Comparison of ENCODE assay signal across 10 cellular contexts in genomic region chrX:130083656-130084382, GRCh38. TPM values are rescaled to one million over a fixed set of nuclear protein-coding genes. Genes with fewer than 3 reads are reported as not detected.
DNase-seq lines count a peak whose midpoint lies in the region; ATAC-seq, FAIRE-seq and TF ChIP-seq lines count a peak whose summit lies in the region.
"Had no signal": no experiment of that assay in that cellular context is flagged by ENCODE, and none has a peak within 500 bp of the region (broad histone marks: within the 10 kb centered on the region; RNA-seq: fewer than 3 reads in every experiment).

No MANE protein-coding gene starts in this region.

- peak overlapping the region; percentile 93 for H3K27ac Mint-ChIP-seq in CD4-positive, alpha-beta T cell
- peak overlapping the region; percentile 24 for H3K27ac Mint-ChIP-seq in central memory CD8-positive, alpha-beta T cell (ENCODE audit: low read depth)
- H3K27ac Mint-ChIP-seq: progenitor cell of endocrine pancreas had no signal

- WGBS in smooth muscle cell (ENCODE audit: low lambda C conversion rate), result 83% methylated on average over 15 of the region's 15 CpGs
- 61 to 80% (median 70%) methylated on average over 12 to 15 of the region's 15 CpGs for WGBS in small intestine, 3 donors

- H4K20me1 ChIP-seq in Karpas-422 (ENCODE audit: insufficient read depth, low read depth, low read length), result no peaks in the 10 kb centered on the region
- H4K20me1 ChIP-seq in smooth muscle cell (ENCODE audit: low read depth), result peaks cover 42% of the 10 kb centered on the region

- TF ChIP-seq CTCF in CD4-positive, alpha-beta T cell (IDR thresholded peaks at IDR 0.05), result no peak
- no peak for TF ChIP-seq CTCF in smooth muscle cell (IDR thresholded peaks at IDR 0.05; ENCODE audit: borderline replicate concordance, insufficient read depth, poor library complexity, severe bottlenecking)

- H3K4me2 ChIP-seq in Karpas-422 (ENCODE audit: low read depth, low read length, poor library complexity, severe bottlenecking) (peak overlapping the region; percentile 44), smooth muscle cell (no peak overlapping the region)

- FAIRE-seq in small intestine (lab: Jason Lieb, UNC), result no peak

- ATAC-seq in CD4-positive, alpha-beta T cell (ENCODE audit: poor library complexity), result no peak
- ATAC-seq in GM19455 (IDR thresholded peaks at IDR 0.05; ENCODE audit: unreplicated experiment), result peak; percentile 34
- ATAC-seq in central memory CD8-positive, alpha-beta T cell (replicated peaks; ENCODE audit: extremely low read depth, poor library complexity, severe bottlenecking), result no peak

- H3K4me3 ChIP-seq in Karpas-422 (ENCODE audit: low read length) (peak overlapping the region; percentile 31; the same call in 1 of the 2 replicates), smooth muscle cell (no peak overlapping the region), small intestine (ENCODE audit: low read depth in 1 of 2, low read length in 2 of 2) (no peak overlapping the region)
- H3K4me3 ChIP-seq: uterus had no signal

- H3K4me1 Mint-ChIP-seq in CD4-positive, alpha-beta T cell (ENCODE audit: low read depth), result peaks cover 56% of the 10 kb centered on the region
- H3K4me1 Mint-ChIP-seq in central memory CD8-positive, alpha-beta T cell, result peaks cover 67% of the 10 kb centered on the region

- intact Hi-C loops in CD4-positive, alpha-beta T cell (cut with DNase I, micrococcal nuclease), result loop anchor here in 1 of 2 experiments (2.0 kb wide), 1 partner anchor 25 kb away; no protein-coding TSS in a partner anchor

- H3K36me3 ChIP-seq in Karpas-422 (ENCODE audit: insufficient read depth, low read length) (no peaks in the 10 kb centered on the region), smooth muscle cell (ENCODE audit: low read depth) (no peaks in the 10 kb centered on the region), small intestine (ENCODE audit: control insufficient read depth in 2 of 2, insufficient read depth in 2 of 2, low read length in 2 of 2) (peaks cover 0 to 2% of the 10 kb centered on the region in 2 donors)
- H3K36me3 ChIP-seq: uterus had no signal

- no peaks in the 10 kb centered on the region for H3K9me2 ChIP-seq in Karpas-422 (replicated peaks; ENCODE audit: insufficient read depth, low read length)

- H3K4me1 ChIP-seq in Karpas-422 (ENCODE audit: low read length), result peaks cover 67% of the 10 kb centered on the region
- H3K4me1 ChIP-seq in smooth muscle cell (ENCODE audit: low read depth), result no peaks in the 10 kb centered on the region
- H3K4me1 ChIP-seq in small intestine (ENCODE audit: control insufficient read depth in 2 of 2, insufficient read depth in 1 of 2, low read depth in 1 of 2, low read length in 1 of 2), result peaks cover 0 to 3% of the 10 kb centered on the region in 2 donors
- H3K4me1 ChIP-seq: uterus had no signal

- peak overlapping the region; percentile 76 for H3K27ac ChIP-seq in CD4-positive, alpha-beta T cell (ENCODE audit: low read depth, low read length)
- H3K27ac ChIP-seq in Karpas-422 (ENCODE audit: low read length) (peak overlapping the region; percentile 89), smooth muscle cell (ENCODE audit: low read depth) (no peak overlapping the region), small intestine (ENCODE audit: low read depth in 1 of 2, low read length in 1 of 2) (peak overlapping the region in 1 of 2 donors; percentile 77)

- H3K36me3 Mint-ChIP-seq in CD4-positive, alpha-beta T cell (ENCODE audit: low read depth), result peaks cover 8% of the 10 kb centered on the region
- H3K36me3 Mint-ChIP-seq in central memory CD8-positive, alpha-beta T cell (ENCODE audit: insufficient read depth), result peaks cover 19% of the 10 kb centered on the region

- H3K9me3 ChIP-seq in CD4-positive, alpha-beta T cell (ENCODE audit: control insufficient read depth, low read length), result no peaks in the 10 kb centered on the region
- no peaks in the 10 kb centered on the region for H3K9me3 ChIP-seq in Karpas-422 (ENCODE audit: low read length)
- H3K9me3 ChIP-seq in smooth muscle cell (replicated peaks; ENCODE audit: low read depth), result no peaks in the 10 kb centered on the region
- H3K9me3 ChIP-seq in small intestine (ENCODE audit: control insufficient read depth, low read depth), result no peaks in the 10 kb centered on the region
- H3K9me3 ChIP-seq: uterus had no signal

- DNase-seq in CD4-positive, alpha-beta T cell, result no peak
- DNase-seq in Karpas-422 (peak; percentile 61), smooth muscle cell (lab: John Stamatoyannopoulos, UW; ENCODE audit: unreplicated experiment) (no peak), small intestine (no peak), GM19240 (ENCODE audit: insufficient read length, low spot score) (no peak), 8988T (no peak)
- no peak for DNase-seq in central memory CD8-positive, alpha-beta T cell (ENCODE audit: low spot score in 2 of 2)
- DNase-seq: uterus had no signal

- H3K79me2 ChIP-seq in Karpas-422 (ENCODE audit: low read length) (peaks cover 30% of the 10 kb centered on the region), smooth muscle cell (ENCODE audit: low read depth) (no peaks in the 10 kb centered on the region)

- no peaks in the 10 kb centered on the region for H3K9me3 Mint-ChIP-seq in CD4-positive, alpha-beta T cell
- no peaks in the 10 kb centered on the region for H3K9me3 Mint-ChIP-seq in central memory CD8-positive, alpha-beta T cell

- H3K27me3 ChIP-seq in CD4-positive, alpha-beta T cell (ENCODE audit: control insufficient read depth, insufficient read depth, low read length), result no peaks in the 10 kb centered on the region
- no peaks in the 10 kb centered on the region for H3K27me3 ChIP-seq in Karpas-422 (ENCODE audit: low read length)
- H3K27me3 ChIP-seq in smooth muscle cell (ENCODE audit: low read depth), result no peaks in the 10 kb centered on the region
- H3K27me3 ChIP-seq in small intestine (ENCODE audit: control insufficient read depth in 2 of 2, insufficient read depth in 2 of 2, low read length in 2 of 2), result no peaks in the 10 kb centered on the region
- H3K27me3 ChIP-seq: uterus had no signal

- no peaks in the 10 kb centered on the region for H3F3A ChIP-seq in smooth muscle cell (ENCODE audit: low read depth)

- no peaks in the 10 kb centered on the region for H3K27me3 Mint-ChIP-seq in CD4-positive, alpha-beta T cell
- H3K27me3 Mint-ChIP-seq in central memory CD8-positive, alpha-beta T cell, result no peaks in the 10 kb centered on the region

- H3K4me3 Mint-ChIP-seq in CD4-positive, alpha-beta T cell, result peak overlapping the region; percentile 92
- peak overlapping the region; percentile 83 for H3K4me3 Mint-ChIP-seq in central memory CD8-positive, alpha-beta T cell

- CTCF ChIA-PET in CD4-positive, alpha-beta T cell (lab: Charles Lee), result interaction anchor here (1.2 to 5.6 kb wide), 2 partner anchors 8 to 36 kb away, joined by 4 to 76 read pairs; no protein-coding TSS in a partner anchor

- no peak overlapping the region for H2AFZ ChIP-seq in Karpas-422 (ENCODE audit: low read length)
- no peak overlapping the region for H2AFZ ChIP-seq in smooth muscle cell (ENCODE audit: low read depth)

- H3K9ac ChIP-seq in Karpas-422 (ENCODE audit: low read length), result peak overlapping the region; percentile 58
- H3K9ac ChIP-seq in smooth muscle cell (ENCODE audit: low read depth), result no peak overlapping the region

- POLR2A ChIA-PET in CD4-positive, alpha-beta T cell (lab: Charles Lee), result interaction anchor here (1.0 to 3.2 kb wide), 2 partner anchors 8 to 14 kb away, joined by 3 to 11 read pairs; no protein-coding TSS in a partner anchor

RNA-seq across cellular contexts. Expression of gene ELF4, which starts 26.5 kb away (rescaled TPM):
- 10 to 100 TPM; 17.3 to 17.4 TPM for total RNA-seq in CD4-positive, alpha-beta T cell
- total RNA-seq in Karpas-422 (2014; rRNA removed; shearing (Covaris generic); ENCODE audit: low replicate concordance), result 29.1 and 31.7 TPM in 2 replicates
- 12.0 and 12.1 TPM in 2 replicates for total RNA-seq in smooth muscle cell
- polyA plus RNA-seq in smooth muscle cell, result 12.6 and 16.3 TPM in 2 replicates
- 10 to 100 TPM; 10.4 to 13.8 (median 13.6) TPM for polyA plus RNA-seq in small intestine
